8 cellular contexts compared by ENCODE assay signal in the genomic region with DNA sequence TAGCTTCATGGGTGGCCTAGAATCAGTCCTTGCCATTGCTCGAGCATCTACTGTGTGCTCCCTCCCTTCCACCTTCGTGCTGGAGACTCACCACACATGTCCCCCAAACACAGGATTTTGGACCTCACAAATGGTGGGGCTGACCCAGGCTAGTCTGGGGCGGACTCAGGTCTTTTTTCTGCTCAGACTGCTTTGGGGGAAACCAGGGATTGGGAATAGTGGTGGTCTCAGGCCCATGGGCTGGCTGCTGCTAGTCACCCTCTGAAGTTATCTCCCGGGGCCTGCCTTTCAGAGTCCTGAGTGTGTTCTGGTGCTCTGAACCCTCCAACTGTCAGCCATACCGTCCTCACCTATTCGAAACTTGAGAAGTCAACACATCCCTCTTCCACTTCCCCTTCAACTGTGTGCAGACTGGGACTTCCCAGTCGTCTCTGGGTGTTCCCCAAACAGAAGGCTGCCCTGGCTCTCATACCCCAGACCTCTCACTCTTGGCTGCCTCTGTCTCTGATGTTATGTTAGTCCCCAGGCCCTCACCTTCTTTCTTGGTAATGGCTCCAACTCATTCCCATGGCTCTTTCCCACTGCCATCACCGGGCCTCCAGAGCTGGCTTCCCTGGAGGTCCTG. TPM values are rescaled to one million over a fixed set of nuclear protein-coding genes. Genes with fewer than 3 reads are reported as not detected.
DNase-seq lines count a peak whose midpoint lies in the region; ATAC-seq and TF ChIP-seq lines count a peak whose summit lies in the region.

No MANE protein-coding gene starts in this region.

- H3K27me3 Mint-ChIP-seq in endothelial cell (ENCODE audit: unreplicated experiment), result peaks cover 20% of the 10 kb centered on the region

- H3K9me3 Mint-ChIP-seq in endothelial cell (ENCODE audit: unreplicated experiment), result peaks cover 12% of the 10 kb centered on the region

- H3K4me3 Mint-ChIP-seq in endothelial cell (ENCODE audit: unreplicated experiment), result no peak overlapping the region

- TF ChIP-seq CTCF in endothelial cell (IDR thresholded peaks at IDR 0.05; ENCODE audit: unreplicated experiment), result no peak

- no peak overlapping the region for H3K27ac Mint-ChIP-seq in endothelial cell (ENCODE audit: unreplicated experiment)

- peaks cover 38% of the 10 kb centered on the region for H3K36me3 Mint-ChIP-seq in endothelial cell (ENCODE audit: low read depth, unreplicated experiment)

- ATAC-seq in GM18519 (IDR thresholded peaks at IDR 0.05; ENCODE audit: low FRiP score, unreplicated experiment), result peak; percentile 66
- peak; percentile 64 for ATAC-seq in GM21515 (IDR thresholded peaks at IDR 0.05; ENCODE audit: unreplicated experiment)
- peak; percentile 53 for ATAC-seq in HG03521 (IDR thresholded peaks at IDR 0.05; ENCODE audit: unreplicated experiment)
- ATAC-seq in left lobe of liver, result peak; percentile 45

- H3K4me1 Mint-ChIP-seq in endothelial cell (ENCODE audit: unreplicated experiment), result no peaks in the 10 kb centered on the region

- peak; percentile 41 for DNase-seq in left lobe of liver (ENCODE audit: low spot score)
- no peak for DNase-seq in endothelial cell (ENCODE audit: low spot score)
- no peak for DNase-seq in NCI-H146 treated with DMSO at 0.1 percent for 48 hours (lab: John Stamatoyannopoulos, UW; ENCODE audit: unreplicated experiment)
- DNase-seq in stimulated activated CD4-positive, alpha-beta T cell treated with anti-CD3 and anti-CD28 coated beads, Interleukin-4, amount 100 ng/mL, for 4 hours, result no peak
- no peak for DNase-seq in superior temporal gyrus (ENCODE audit: extremely low spot score)

RNA-seq across cellular contexts. Expression of a gene that starts 46.0 kb away (rescaled TPM):
- 5.4 TPM for total RNA-seq in left lobe of liver
- 25.0 TPM for total RNA-seq in endothelial cell (ENCODE audit: unreplicated experiment)
